ENCODE assay signal across 21 cellular contexts in the genomic region with DNA sequence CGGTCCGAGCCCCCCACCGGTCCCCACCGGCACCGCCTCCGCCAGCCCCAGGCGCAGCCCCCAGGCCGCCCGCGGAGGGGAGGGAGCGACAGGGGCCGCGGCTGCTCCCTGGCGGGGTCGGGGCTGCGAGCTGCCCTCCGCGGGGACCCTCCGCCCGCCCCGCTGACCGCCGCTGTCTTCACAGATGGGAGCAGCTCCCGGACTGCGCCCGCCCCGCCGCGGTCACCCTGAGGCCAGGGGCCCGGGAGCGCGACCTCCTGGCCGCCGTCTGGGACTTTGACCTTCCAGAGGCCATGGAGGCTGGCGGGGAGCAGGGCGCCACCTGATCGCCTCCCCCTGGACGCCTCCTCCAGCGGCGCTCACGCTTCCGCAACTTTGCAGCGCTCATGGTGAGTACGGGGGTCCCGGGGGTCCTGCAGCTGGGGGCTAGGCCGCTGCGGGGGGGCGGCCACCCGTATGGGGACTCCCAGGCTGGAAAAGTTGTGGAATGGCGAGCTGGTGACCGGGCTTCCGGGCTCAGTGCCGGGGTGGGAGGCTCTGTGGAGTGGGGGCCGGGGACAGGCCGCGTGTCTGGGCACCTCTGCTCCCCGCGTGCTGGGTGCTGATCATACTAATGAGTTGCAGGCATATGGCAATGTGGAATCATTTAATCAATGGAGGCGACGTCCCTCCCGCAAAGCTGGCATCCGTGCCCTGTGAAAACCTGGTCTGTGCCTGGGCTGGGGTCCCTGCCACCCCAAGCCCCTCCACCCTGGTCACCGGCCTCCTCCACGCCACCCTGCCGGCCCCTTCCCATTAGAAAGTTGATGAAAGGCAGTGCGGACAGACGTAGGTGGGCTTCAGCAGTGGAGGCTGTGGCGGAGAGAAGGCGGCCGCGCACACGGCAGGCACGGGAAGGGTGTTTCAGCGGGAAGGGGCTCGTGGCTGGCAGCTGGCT. TPM values are rescaled to one million over a fixed set of nuclear protein-coding genes. Genes with fewer than 3 reads are reported as not detected.
DNase-seq lines count a peak whose midpoint lies in the region; ATAC-seq, FAIRE-seq and TF ChIP-seq lines count a peak whose summit lies in the region.
"Had no signal": no experiment of that assay in that cellular context is flagged by ENCODE, and none has a peak within 500 bp of the region (broad histone marks: within the 10 kb centered on the region; RNA-seq: fewer than 3 reads in every experiment).

No MANE protein-coding gene starts in this region.

- no peak for FAIRE-seq in kidney (lab: Jason Lieb, UNC)
- FAIRE-seq: endometrium, keratinocyte had no signal

- DNase-seq in kidney = peak; percentile 66
- DNase-seq in trophoblast cell = no peak
- DNase-seq in stimulated activated CD4-positive, alpha-beta T cell treated with anti-CD3 and anti-CD28 coated beads, Interleukin-2, amount 100 ng/mL, for 24 hours = no peak
- no peak for DNase-seq in NCI-H1105 (lab: John Stamatoyannopoulos, UW)
- no peak for DNase-seq in T-helper 9 cell
- DNase-seq: activated naive CD4-positive, alpha-beta T cell; CD4-positive, alpha-beta T cell; DMS53; mesenchymal stem cell; NCI-H1105 treated with DMSO at 0.1 percent for 48 hours; NCI-H2107; NCI-H524; stimulated activated CD4-positive, alpha-beta T cell treated with anti-CD3 and anti-CD28 coated beads, Interleukin-12 subunit alpha, Interleukin-12 subunit beta, amount 100 ng/mL, for 4 hours; testis had no signal

- peak overlapping the region; percentile 45 for H3K4me2 ChIP-seq in trophoblast cell (ENCODE audit: low read length)

- POLR2A ChIA-PET in HEK293 (lab: Yijun Ruan, JAX) = no interaction called here

- no peak overlapping the region for H2AK5ac ChIP-seq in trophoblast cell (ENCODE audit: low read length)

- no peak overlapping the region for H2BK5ac ChIP-seq in trophoblast cell (ENCODE audit: low read depth, low read length, poor library complexity)

- H3K23ac ChIP-seq in trophoblast cell (ENCODE audit: low read length) = no peak overlapping the region

- ATAC-seq in GM21528 (IDR thresholded peaks at IDR 0.05; ENCODE audit: low FRiP score, unreplicated experiment) = no peak
- ATAC-seq: natural killer cell treated with Interleukin-12 subunit alpha and Interleukin-12 subunit beta and Interleukin-15 and Interleukin-18, amount 100 ng/mL, for 72 hours had no signal

- no CpG with 5 or more reads among the region's 75 CpGs for WGBS in trophoblast cell (ENCODE audit: extremely low coverage, insufficient coverage, insufficient read length)

- H3K4me1 ChIP-seq in HEK293 (ENCODE audit: control insufficient read depth, insufficient read depth, low read length) = no peaks in the 10 kb centered on the region
- no peaks in the 10 kb centered on the region for H3K4me1 ChIP-seq in kidney (ENCODE audit: control insufficient read depth in 1 of 2, insufficient read depth in 1 of 2, low read depth in 1 of 2, low read length in 2 of 2)
- no peaks in the 10 kb centered on the region for H3K4me1 ChIP-seq in trophoblast cell (ENCODE audit: control insufficient read depth in 1 of 2, insufficient read depth in 2 of 2, low read length in 2 of 2)
- H3K4me1 ChIP-seq: testis had no signal

- TF ChIP-seq CTCF in HEK293 (tag by site-specific recombination; IDR thresholded peaks at IDR 0.05) (no peak), kidney (IDR thresholded peaks at IDR 0.05; ENCODE audit: borderline replicate concordance, extremely low read depth, insufficient read depth) (no peak)

- no peak overlapping the region for H4K12ac ChIP-seq in trophoblast cell (ENCODE audit: low read depth, low read length)

- H2BK120ac ChIP-seq in trophoblast cell (ENCODE audit: insufficient read depth, low read length, poor library complexity) = no peak overlapping the region

- H3K14ac ChIP-seq in trophoblast cell (ENCODE audit: low read length) = no peak overlapping the region

- H3K4me3 ChIP-seq in HEK293 (ENCODE audit: low read depth, low read length) (no peak overlapping the region), kidney (ENCODE audit: low read length in 2 of 2) (no peak overlapping the region), trophoblast cell (ENCODE audit: low read depth, low read length) (no peak overlapping the region)

- CTCF ChIA-PET in HEK293 (lab: Yijun Ruan, JAX) = no interaction called here

- H3K9me3 ChIP-seq in HEK293 (ENCODE audit: control insufficient read depth, insufficient read depth, low read depth, low read length) (no peaks in the 10 kb centered on the region), kidney (ENCODE audit: control insufficient read depth in 1 of 2, low read length in 2 of 2) (no peaks in the 10 kb centered on the region), trophoblast cell (ENCODE audit: insufficient read depth, low read depth, low read length) (peaks cover 3% of the 10 kb centered on the region)
- H3K9me3 ChIP-seq: testis had no signal

- H3K79me2 ChIP-seq in trophoblast cell (ENCODE audit: control insufficient read depth, insufficient read depth, low read length, poor library complexity) = no peaks in the 10 kb centered on the region

- no peak overlapping the region for H2BK12ac ChIP-seq in trophoblast cell (ENCODE audit: low read length)

- no peak overlapping the region for H3K9ac ChIP-seq in kidney (ENCODE audit: low read length in 2 of 2)
- H3K9ac ChIP-seq in trophoblast cell (ENCODE audit: low read length) = no peak overlapping the region

- no peak overlapping the region for H3K27ac ChIP-seq in HEK293 (ENCODE audit: extremely low read depth, low read depth, low read length)
- H3K27ac ChIP-seq in cingulate gyrus (ENCODE audit: low read depth, low read length) = peak overlapping the region; percentile 54
- H3K27ac ChIP-seq in kidney (ENCODE audit: low read depth in 2 of 2, low read length in 2 of 2) = no peak overlapping the region
- no peak overlapping the region for H3K27ac ChIP-seq in trophoblast cell (ENCODE audit: low read depth, low read length)
- H3K27ac ChIP-seq: testis had no signal

- H4K91ac ChIP-seq in trophoblast cell (ENCODE audit: low read depth, low read length) = no peak overlapping the region

- no peak overlapping the region for H3K18ac ChIP-seq in trophoblast cell (ENCODE audit: low read length)

- no peak overlapping the region for H2AFZ ChIP-seq in trophoblast cell (ENCODE audit: insufficient read depth, low read length, poor library complexity)

- no peak overlapping the region for H3K4ac ChIP-seq in trophoblast cell (ENCODE audit: low read depth, low read length)

- H3K36me3 ChIP-seq in HEK293 (ENCODE audit: control insufficient read depth in 2 of 2, insufficient read depth in 1 of 2, low read length in 2 of 2) (no peaks in the 10 kb centered on the region), kidney (ENCODE audit: control insufficient read depth in 1 of 2, insufficient read depth in 2 of 2, low read length in 2 of 2) (no peaks in the 10 kb centered on the region), trophoblast cell (ENCODE audit: control insufficient read depth in 1 of 2, insufficient read depth in 2 of 2, low read length in 2 of 2) (no peaks in the 10 kb centered on the region)

- intact Hi-C loops in kidney (cut with DNase I) = no loop called here

- peaks cover 43% of the 10 kb centered on the region for H3K27me3 ChIP-seq in trophoblast cell (ENCODE audit: insufficient read depth, low read length)
- H3K27me3 ChIP-seq: testis had no signal

- H3K79me1 ChIP-seq in trophoblast cell (ENCODE audit: low read length) = no peaks in the 10 kb centered on the region

- no peak overlapping the region for H4K8ac ChIP-seq in trophoblast cell (ENCODE audit: low read depth, low read length)

TF ChIP-seq in HEK293, 187 proteins besides CTCF, POLR2A, EP300 and RAD21:
- peak; percentile 34; the same call in 1 of the 2 replicates for TF ChIP-seq GLIS2 (tag by site-specific recombination; IDR thresholded peaks at IDR 0.05)
- peak; percentile 70 for TF ChIP-seq ZBTB20 (tag by site-specific recombination; IDR thresholded peaks at IDR 0.05)
- no peak for TF ChIP-seq ZNF670 (tag by site-specific recombination; IDR thresholded peaks at IDR 0.05; ENCODE audit: low read depth)
- no peak for TF ChIP-seq ZNF23 (tag by site-specific recombination; IDR thresholded peaks at IDR 0.05; ENCODE audit: borderline replicate concordance)

RNA-seq across cellular contexts. Expression of a gene that starts 1.1 kb away (rescaled TPM):
- total RNA-seq in kidney = 0.91 TPM
- polyA plus RNA-seq in kidney (ENCODE audit: insufficient read depth, low read depth, low replicate concordance) = 1.1 TPM
- 0.04 and 0.07 TPM in 2 replicates for polyA plus RNA-seq in trophoblast cell (2013)
- total RNA-seq: CD4-positive, alpha-beta T cell; natural killer cell treated with Interleukin-12 subunit alpha and Interleukin-12 subunit beta and Interleukin-15 and Interleukin-18, amount 100 ng/mL, for 72 hours; renal cortical epithelial cell had no signal
- polyA plus RNA-seq: keratinocyte had no signal
